Comparison of ENCODE assay signal across 1 cellular context in the genomic region with DNA sequence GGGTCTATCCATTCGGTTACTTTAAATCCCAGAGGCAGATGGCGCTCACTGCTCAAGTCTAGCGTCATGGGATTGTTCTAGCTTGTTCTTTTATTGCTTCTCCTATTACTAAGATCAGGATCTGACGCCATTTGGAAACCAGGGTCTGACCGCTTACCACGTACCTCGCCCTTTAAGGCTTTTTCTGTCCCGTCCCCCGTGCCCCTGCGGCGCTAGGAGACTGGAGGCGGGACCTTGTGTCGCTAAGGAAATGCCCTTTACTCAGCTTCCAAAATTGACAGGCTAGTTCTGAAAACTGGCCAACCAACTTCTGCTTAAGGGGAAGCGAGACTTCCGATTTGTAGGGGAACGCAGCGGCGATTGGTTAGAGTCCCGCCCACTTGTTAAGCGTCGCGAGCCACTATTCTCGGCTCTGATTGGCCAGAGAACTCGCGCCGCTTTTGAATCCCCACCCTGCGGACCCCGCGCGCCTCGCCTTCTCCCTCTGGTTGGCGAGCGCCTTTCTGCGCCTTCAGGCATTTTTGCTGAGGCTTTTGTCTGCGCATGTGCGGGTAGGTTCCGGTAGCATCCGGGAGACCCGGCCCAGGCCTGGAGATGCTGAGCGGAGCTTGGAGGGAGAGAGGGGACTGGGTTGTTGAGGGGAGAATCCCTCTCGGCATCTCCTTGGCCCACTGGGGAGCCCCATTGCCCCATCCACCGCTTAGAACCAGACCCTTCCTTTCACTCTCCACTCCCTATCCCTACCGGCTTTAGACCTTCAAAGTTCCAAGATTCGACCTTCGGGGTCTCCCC.
A peak's percentile ranks its signal among the peaks of the same experiment; 100 is the strongest.
TF ChIP-seq lines count a peak whose summit lies in the region.

No MANE protein-coding gene starts in this region.

TF ChIP-seq in GM12878, 131 proteins besides CTCF, POLR2A, EP300 and RAD21 (continued from another document):
- TF ChIP-seq, protein P1, sequence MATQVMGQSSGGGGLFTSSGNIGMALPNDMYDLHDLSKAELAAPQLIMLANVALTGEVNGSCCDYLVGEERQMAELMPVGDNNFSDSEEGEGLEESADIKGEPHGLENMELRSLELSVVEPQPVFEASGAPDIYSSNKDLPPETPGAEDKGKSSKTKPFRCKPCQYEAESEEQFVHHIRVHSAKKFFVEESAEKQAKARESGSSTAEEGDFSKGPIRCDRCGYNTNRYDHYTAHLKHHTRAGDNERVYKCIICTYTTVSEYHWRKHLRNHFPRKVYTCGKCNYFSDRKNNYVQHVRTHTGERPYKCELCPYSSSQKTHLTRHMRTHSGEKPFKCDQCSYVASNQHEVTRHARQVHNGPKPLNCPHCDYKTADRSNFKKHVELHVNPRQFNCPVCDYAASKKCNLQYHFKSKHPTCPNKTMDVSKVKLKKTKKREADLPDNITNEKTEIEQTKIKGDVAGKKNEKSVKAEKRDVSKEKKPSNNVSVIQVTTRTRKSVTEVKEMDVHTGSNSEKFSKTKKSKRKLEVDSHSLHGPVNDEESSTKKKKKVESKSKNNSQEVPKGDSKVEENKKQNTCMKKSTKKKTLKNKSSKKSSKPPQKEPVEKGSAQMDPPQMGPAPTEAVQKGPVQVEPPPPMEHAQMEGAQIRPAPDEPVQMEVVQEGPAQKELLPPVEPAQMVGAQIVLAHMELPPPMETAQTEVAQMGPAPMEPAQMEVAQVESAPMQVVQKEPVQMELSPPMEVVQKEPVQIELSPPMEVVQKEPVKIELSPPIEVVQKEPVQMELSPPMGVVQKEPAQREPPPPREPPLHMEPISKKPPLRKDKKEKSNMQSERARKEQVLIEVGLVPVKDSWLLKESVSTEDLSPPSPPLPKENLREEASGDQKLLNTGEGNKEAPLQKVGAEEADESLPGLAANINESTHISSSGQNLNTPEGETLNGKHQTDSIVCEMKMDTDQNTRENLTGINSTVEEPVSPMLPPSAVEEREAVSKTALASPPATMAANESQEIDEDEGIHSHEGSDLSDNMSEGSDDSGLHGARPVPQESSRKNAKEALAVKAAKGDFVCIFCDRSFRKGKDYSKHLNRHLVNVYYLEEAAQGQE (IDR thresholded peaks at IDR 0.05; ENCODE audit: low read depth, low read length), result no peak
- TF ChIP-seq NFYA (IDR thresholded peaks at IDR 0.05; ENCODE audit: borderline replicate concordance, low read depth, low read length), result 0 out of 2 replicates have a peak, but pooled peaks have one; percentile 39
- TF ChIP-seq IRF4 (IDR thresholded peaks at IDR 0.05; ENCODE audit: low read depth, low read length), result no peak; the same call in 1 of the 2 replicates
- TF ChIP-seq, protein P2, sequence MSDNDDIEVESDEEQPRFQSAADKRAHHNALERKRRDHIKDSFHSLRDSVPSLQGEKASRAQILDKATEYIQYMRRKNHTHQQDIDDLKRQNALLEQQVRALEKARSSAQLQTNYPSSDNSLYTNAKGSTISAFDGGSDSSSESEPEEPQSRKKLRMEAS (IDR thresholded peaks at IDR 0.05; ENCODE audit: low read depth, low read length), result peak; percentile 97
- TF ChIP-seq, protein P3, sequence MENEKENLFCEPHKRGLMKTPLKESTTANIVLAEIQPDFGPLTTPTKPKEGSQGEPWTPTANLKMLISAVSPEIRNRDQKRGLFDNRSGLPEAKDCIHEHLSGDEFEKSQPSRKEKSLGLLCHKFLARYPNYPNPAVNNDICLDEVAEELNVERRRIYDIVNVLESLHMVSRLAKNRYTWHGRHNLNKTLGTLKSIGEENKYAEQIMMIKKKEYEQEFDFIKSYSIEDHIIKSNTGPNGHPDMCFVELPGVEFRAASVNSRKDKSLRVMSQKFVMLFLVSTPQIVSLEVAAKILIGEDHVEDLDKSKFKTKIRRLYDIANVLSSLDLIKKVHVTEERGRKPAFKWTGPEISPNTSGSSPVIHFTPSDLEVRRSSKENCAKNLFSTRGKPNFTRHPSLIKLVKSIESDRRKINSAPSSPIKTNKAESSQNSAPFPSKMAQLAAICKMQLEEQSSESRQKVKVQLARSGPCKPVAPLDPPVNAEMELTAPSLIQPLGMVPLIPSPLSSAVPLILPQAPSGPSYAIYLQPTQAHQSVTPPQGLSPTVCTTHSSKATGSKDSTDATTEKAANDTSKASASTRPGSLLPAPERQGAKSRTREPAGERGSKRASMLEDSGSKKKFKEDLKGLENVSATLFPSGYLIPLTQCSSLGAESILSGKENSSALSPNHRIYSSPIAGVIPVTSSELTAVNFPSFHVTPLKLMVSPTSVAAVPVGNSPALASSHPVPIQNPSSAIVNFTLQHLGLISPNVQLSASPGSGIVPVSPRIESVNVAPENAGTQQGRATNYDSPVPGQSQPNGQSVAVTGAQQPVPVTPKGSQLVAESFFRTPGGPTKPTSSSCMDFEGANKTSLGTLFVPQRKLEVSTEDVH (IDR thresholded peaks at IDR 0.05; ENCODE audit: low read depth, partially characterized antibody), result no peak
- TF ChIP-seq ATF7 (IDR thresholded peaks at IDR 0.05; ENCODE audit: low read depth), result peak; percentile 80
- TF ChIP-seq HCFC1 (IDR thresholded peaks at IDR 0.05; ENCODE audit: low read length), result no peak
- peak; percentile 94 for TF ChIP-seq SP1 (IDR thresholded peaks at IDR 0.05; ENCODE audit: low read depth, low read length)
- TF ChIP-seq, protein P4, sequence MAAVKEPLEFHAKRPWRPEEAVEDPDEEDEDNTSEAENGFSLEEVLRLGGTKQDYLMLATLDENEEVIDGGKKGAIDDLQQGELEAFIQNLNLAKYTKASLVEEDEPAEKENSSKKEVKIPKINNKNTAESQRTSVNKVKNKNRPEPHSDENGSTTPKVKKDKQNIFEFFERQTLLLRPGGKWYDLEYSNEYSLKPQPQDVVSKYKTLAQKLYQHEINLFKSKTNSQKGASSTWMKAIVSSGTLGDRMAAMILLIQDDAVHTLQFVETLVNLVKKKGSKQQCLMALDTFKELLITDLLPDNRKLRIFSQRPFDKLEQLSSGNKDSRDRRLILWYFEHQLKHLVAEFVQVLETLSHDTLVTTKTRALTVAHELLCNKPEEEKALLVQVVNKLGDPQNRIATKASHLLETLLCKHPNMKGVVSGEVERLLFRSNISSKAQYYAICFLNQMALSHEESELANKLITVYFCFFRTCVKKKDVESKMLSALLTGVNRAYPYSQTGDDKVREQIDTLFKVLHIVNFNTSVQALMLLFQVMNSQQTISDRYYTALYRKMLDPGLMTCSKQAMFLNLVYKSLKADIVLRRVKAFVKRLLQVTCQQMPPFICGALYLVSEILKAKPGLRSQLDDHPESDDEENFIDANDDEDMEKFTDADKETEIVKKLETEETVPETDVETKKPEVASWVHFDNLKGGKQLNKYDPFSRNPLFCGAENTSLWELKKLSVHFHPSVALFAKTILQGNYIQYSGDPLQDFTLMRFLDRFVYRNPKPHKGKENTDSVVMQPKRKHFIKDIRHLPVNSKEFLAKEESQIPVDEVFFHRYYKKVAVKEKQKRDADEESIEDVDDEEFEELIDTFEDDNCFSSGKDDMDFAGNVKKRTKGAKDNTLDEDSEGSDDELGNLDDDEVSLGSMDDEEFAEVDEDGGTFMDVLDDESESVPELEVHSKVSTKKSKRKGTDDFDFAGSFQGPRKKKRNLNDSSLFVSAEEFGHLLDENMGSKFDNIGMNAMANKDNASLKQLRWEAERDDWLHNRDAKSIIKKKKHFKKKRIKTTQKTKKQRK (IDR thresholded peaks at IDR 0.05; ENCODE audit: low read depth, low read length), result peak; percentile 77
- TF ChIP-seq, protein P5, sequence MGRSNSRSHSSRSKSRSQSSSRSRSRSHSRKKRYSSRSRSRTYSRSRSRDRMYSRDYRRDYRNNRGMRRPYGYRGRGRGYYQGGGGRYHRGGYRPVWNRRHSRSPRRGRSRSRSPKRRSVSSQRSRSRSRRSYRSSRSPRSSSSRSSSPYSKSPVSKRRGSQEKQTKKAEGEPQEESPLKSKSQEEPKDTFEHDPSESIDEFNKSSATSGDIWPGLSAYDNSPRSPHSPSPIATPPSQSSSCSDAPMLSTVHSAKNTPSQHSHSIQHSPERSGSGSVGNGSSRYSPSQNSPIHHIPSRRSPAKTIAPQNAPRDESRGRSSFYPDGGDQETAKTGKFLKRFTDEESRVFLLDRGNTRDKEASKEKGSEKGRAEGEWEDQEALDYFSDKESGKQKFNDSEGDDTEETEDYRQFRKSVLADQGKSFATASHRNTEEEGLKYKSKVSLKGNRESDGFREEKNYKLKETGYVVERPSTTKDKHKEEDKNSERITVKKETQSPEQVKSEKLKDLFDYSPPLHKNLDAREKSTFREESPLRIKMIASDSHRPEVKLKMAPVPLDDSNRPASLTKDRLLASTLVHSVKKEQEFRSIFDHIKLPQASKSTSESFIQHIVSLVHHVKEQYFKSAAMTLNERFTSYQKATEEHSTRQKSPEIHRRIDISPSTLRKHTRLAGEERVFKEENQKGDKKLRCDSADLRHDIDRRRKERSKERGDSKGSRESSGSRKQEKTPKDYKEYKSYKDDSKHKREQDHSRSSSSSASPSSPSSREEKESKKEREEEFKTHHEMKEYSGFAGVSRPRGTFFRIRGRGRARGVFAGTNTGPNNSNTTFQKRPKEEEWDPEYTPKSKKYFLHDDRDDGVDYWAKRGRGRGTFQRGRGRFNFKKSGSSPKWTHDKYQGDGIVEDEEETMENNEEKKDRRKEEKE (IDR thresholded peaks at IDR 0.05), result no peak
- TF ChIP-seq NR2C2 (IDR thresholded peaks at IDR 0.05; ENCODE audit: borderline replicate concordance, control insufficient read depth, insufficient read length, low read depth), result no peak
- no peak for TF ChIP-seq PAX8 (IDR thresholded peaks at IDR 0.05)
- no peak for TF ChIP-seq ASH2L (IDR thresholded peaks at IDR 0.05; ENCODE audit: borderline replicate concordance, low read depth)
- no peak for TF ChIP-seq PML (IDR thresholded peaks at IDR 0.05; ENCODE audit: low read length)
- TF ChIP-seq CBFB (IDR thresholded peaks at IDR 0.05; ENCODE audit: low read depth), result peak; percentile 46; the same call in 1 of the 2 replicates
- 0 out of 2 replicates have a peak, but pooled peaks have one; percentile 46 for TF ChIP-seq TBL1XR1 (IDR thresholded peaks at IDR 0.05; ENCODE audit: low read depth, low read length)
